Comparison of ENCODE assay signal across 16 cellular contexts in the genomic region with DNA sequence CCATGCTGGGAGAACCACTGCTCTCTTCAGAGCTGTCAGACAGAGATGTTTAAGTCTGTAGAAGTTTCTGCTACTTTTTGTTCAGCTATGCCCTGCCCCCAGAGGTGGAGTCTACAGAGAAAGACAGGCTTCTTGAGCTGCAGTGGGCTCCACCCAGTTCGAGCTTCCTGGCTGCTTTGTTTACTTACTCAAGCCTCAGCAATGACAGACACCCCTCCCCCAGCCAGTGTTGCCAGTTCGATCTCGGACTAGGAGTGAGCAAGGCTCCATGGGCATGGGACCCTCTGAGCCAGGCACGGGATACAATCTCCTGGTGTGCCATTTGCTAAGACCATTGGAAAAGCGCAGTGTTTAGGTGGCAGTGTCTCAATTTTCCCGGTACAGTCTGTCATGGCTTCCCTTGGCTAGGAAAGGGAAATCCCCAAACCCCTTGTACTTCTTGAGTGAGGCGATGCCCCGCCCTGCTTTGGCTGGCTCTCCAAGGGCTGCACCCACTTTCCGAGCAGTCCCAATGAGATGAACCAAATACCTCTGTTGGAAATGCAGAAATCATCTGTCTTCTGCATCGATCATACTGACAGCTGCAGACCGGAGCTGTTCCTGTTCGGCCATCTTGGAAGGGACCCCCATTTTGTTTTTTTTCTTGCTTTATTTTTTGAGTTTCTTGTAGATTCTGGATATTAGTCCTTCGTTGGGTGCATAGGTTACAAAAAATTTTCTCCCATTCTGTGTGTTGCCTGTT. TPM values are rescaled to one million over a fixed set of nuclear protein-coding genes. Genes with fewer than 3 reads are reported as not detected.
"Had no signal": no experiment of that assay in that cellular context is flagged by ENCODE, and none has a peak within 500 bp of the region (broad histone marks: within the 10 kb centered on the region; RNA-seq: fewer than 3 reads in every experiment).

No MANE protein-coding gene starts in this region.

RNA-seq across cellular contexts. Expression of a gene that starts 47.2 kb away (rescaled TPM):
- total RNA-seq: dermis blood vessel endothelial cell, esophagus mucosa, gastrocnemius medialis, glomerular endothelial cell, heart right ventricle, kidney epithelial cell, left cardiac atrium, left lung, left ventricle myocardium superior, lower leg skin, lower lobe of right lung, lung microvascular endothelial cell, mesenteric fat pad, mucosa of descending colon, myocyte had no signal
- polyA plus RNA-seq: heart right ventricle, keratinocyte had no signal
